Comparison of ENCODE assay signal across 24 cellular contexts in genomic region chr1:56222914-56223540, GRCh38.
A peak's percentile ranks its signal among the peaks of the same experiment; 100 is the strongest.
DNase-seq lines count a peak whose midpoint lies in the region; ATAC-seq and TF ChIP-seq lines count a peak whose summit lies in the region.
"Had no signal": no experiment of that assay in that cellular context is flagged by ENCODE, and none has a peak within 500 bp of the region (broad histone marks: within the 10 kb centered on the region; RNA-seq: fewer than 3 reads in every experiment).

No MANE protein-coding gene starts in this region.

- intact Hi-C loops in left lung (cut with DNase I) = no loop called here
- intact Hi-C loops in esophagus squamous epithelium (cut with DNase I) = no loop called here

- no peaks in the 10 kb centered on the region for H3K9me3 Mint-ChIP-seq in stimulated activated memory B cell treated with anti-CD40 and anti-IgM and Interleukin-4, amounts not matched to agents 10 μg/mL and 1 μg/mL and 100 μg/mL, for 72 hours

- no peaks in the 10 kb centered on the region for H3K36me3 Mint-ChIP-seq in stimulated activated memory B cell treated with anti-CD40 and anti-IgM and Interleukin-4, amounts not matched to agents 10 μg/mL and 1 μg/mL and 100 μg/mL, for 72 hours
- H3K36me3 Mint-ChIP-seq: CD14-positive monocyte; CD4-positive, alpha-beta memory T cell had no signal

- no peaks in the 10 kb centered on the region for H3K36me3 ChIP-seq in left lung
- no peaks in the 10 kb centered on the region for H3K36me3 ChIP-seq in esophagus squamous epithelium
- H3K36me3 ChIP-seq: BE2C; BLaER1 treated with 17β-estradiol and CSF1 and Interleukin-3, amounts not matched to agents 10 nM and 100 nM had no signal

- TF ChIP-seq POLR2A in esophagus squamous epithelium (IDR thresholded peaks at IDR 0.05) = no peak

- H3K4me1 ChIP-seq in left lung (no peaks in the 10 kb centered on the region), esophagus squamous epithelium (no peaks in the 10 kb centered on the region)
- H3K4me1 ChIP-seq: A549, BE2C had no signal

- H3K27me3 Mint-ChIP-seq in stimulated activated memory B cell treated with anti-CD40 and anti-IgM and Interleukin-4, amounts not matched to agents 10 μg/mL and 1 μg/mL and 100 μg/mL, for 72 hours = peaks cover 15% of the 10 kb centered on the region

- ATAC-seq in left lung = peak; percentile 10
- peak; percentile 78 for ATAC-seq in stimulated activated memory B cell treated with anti-CD40 and anti-IgM and Interleukin-4, amounts not matched to agents 10 μg/mL and 1 μg/mL and 100 μg/mL, for 72 hours
- no peak for ATAC-seq in GM18867 (IDR thresholded peaks at IDR 0.05; ENCODE audit: unreplicated experiment)
- ATAC-seq in GM21619 (IDR thresholded peaks at IDR 0.05; ENCODE audit: unreplicated experiment) = no peak
- ATAC-seq: A549 had no signal

- no peak overlapping the region for H3K4me3 Mint-ChIP-seq in stimulated activated memory B cell treated with anti-CD40 and anti-IgM and Interleukin-4, amounts not matched to agents 10 μg/mL and 1 μg/mL and 100 μg/mL, for 72 hours
- H3K4me3 Mint-ChIP-seq: CD14-positive monocyte; CD4-positive, alpha-beta memory T cell had no signal

- H3K27ac Mint-ChIP-seq in stimulated activated memory B cell treated with anti-CD40 and anti-IgM and Interleukin-4, amounts not matched to agents 10 μg/mL and 1 μg/mL and 100 μg/mL, for 72 hours = no peak overlapping the region
- H3K27ac Mint-ChIP-seq: CD4-positive, alpha-beta memory T cell had no signal

- H3K4me1 Mint-ChIP-seq in stimulated activated memory B cell treated with anti-CD40 and anti-IgM and Interleukin-4, amounts not matched to agents 10 μg/mL and 1 μg/mL and 100 μg/mL, for 72 hours = peaks cover 6% of the 10 kb centered on the region
- H3K4me1 Mint-ChIP-seq: CD4-positive, alpha-beta memory T cell had no signal

- H3K9me3 ChIP-seq in left lung = no peaks in the 10 kb centered on the region
- H3K9me3 ChIP-seq in esophagus squamous epithelium = no peaks in the 10 kb centered on the region
- H3K9me3 ChIP-seq: A549; BE2C; BLaER1 treated with 17β-estradiol and CSF1 and Interleukin-3, amounts not matched to agents 10 nM and 100 nM had no signal

- DNase-seq in CD1c-positive myeloid dendritic cell (ENCODE audit: extremely low spot score) (peak; percentile 89), MV-4-11 (lab: John Stamatoyannopoulos, UW) (peak; percentile 83), left lung (no peak), esophagus squamous epithelium (lab: John Stamatoyannopoulos, UW) (no peak), KG1 (lab: John Stamatoyannopoulos, UW) (no peak)
- DNase-seq: ACHN; AML-193; BE2C; Calu3; CD4-positive, alpha-beta memory T cell; COR-L47; DMS53; DMS79 treated with DMSO at 0.1 percent for 48 hours; GF-D8; GM23248; H7; HCEC 1CT had no signal

- H3K27ac ChIP-seq in left lung (no peak overlapping the region), esophagus squamous epithelium (no peak overlapping the region)
- H3K27ac ChIP-seq: 22Rv1; A549; BLaER1 treated with 17β-estradiol and CSF1 and Interleukin-3, amounts not matched to agents 10 nM and 100 nM; GM23248 had no signal

- TF ChIP-seq CTCF in left lung (IDR thresholded peaks at IDR 0.05) (no peak), esophagus squamous epithelium (IDR thresholded peaks at IDR 0.05) (no peak)

- H3K27me3 ChIP-seq in left lung = no peaks in the 10 kb centered on the region
- H3K27me3 ChIP-seq in esophagus squamous epithelium = no peaks in the 10 kb centered on the region
- H3K27me3 ChIP-seq: BE2C had no signal

- no peak overlapping the region for H3K4me3 ChIP-seq in left lung
- no peak overlapping the region for H3K4me3 ChIP-seq in esophagus squamous epithelium
- H3K4me3 ChIP-seq: A549; BLaER1 treated with 17β-estradiol and CSF1 and Interleukin-3, amounts not matched to agents 10 nM and 100 nM; GM23248 had no signal

Comparison
In these comparisons a context has a peak if more than half of its experiments do, and no peak if none do; other contexts are left out.
1. DNase-seq: peak in CD1c-positive myeloid dendritic cell (single experiment) and MV-4-11 (single experiment); none in left lung (0 of 2), esophagus squamous epithelium (single experiment) and KG1 (single experiment).
2. ATAC-seq: peak in left lung (single experiment) and stimulated activated memory B cell treated with anti-CD40 and anti-IgM and Interleukin-4, amounts not matched to agents 10 μg/mL and 1 μg/mL and 100 μg/mL, for 72 hours (single experiment); none in GM18867 (single experiment) and GM21619 (single experiment).